In the genomic region with DNA sequence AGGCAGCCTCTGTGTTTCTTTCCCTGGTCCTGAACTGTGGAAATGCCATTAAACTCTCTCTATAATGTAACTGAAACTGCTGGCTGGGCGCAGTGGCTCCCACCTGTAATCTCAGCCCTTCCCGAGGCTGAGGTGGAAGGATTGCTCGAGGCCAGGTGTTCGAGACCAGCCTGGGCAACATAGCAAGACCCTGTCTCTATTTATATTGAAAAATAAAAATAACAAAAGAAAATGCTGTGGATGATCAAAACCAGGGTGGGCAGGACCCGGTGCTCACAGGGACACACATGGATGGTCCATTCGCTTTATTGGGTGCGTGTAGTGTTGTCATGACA, we compare ENCODE assay signal across 17 cellular contexts. TPM values are rescaled to one million over a fixed set of nuclear protein-coding genes. Genes with fewer than 3 reads are reported as not detected.
"Had no signal": no experiment of that assay in that cellular context is flagged by ENCODE, and none has a peak within 500 bp of the region (broad histone marks: within the 10 kb centered on the region; RNA-seq: fewer than 3 reads in every experiment).

No MANE protein-coding gene starts in this region.

- DNase-seq: activated CD4-positive, alpha-beta T cell treated with anti-CD3 and anti-CD28 coated beads, Interleukin-2, amount 50 U/mL, for 48 hours; activated CD4-positive, CD25-positive, alpha-beta regulatory T cell treated with anti-CD3 and anti-CD28 coated beads, Interleukin-2, amount 50 U/mL, for 72 hours; activated effector memory CD4-positive, alpha-beta T cell treated with Interleukin-2 at 50 U/mL for 16 hours; cortex of kidney; effector CD8-positive, alpha-beta T cell; foreskin keratinocyte; kidney glomerular epithelial cell; left ventricle myocardium superior; mesenchymal stem cell; retina; T-helper 1 cell; T1000; transverse colon had no signal

- H3K27ac ChIP-seq: foreskin keratinocyte, neutrophil had no signal

- H3K4me3 ChIP-seq: transverse colon had no signal

- H3K9me3 ChIP-seq: neutrophil, transverse colon had no signal

- H3K27me3 Mint-ChIP-seq: stimulated activated memory B cell treated with anti-CD40 and anti-IgM and Interleukin-4, amounts not matched to agents 10 μg/mL and 1 μg/mL and 100 μg/mL, for 72 hours had no signal

- H3K27ac Mint-ChIP-seq: activated naive CD4-positive, alpha-beta T cell treated with anti-CD3 and anti-CD28 coated beads, Interleukin-2, amount 50 U/mL, for 72 hours; stimulated activated memory B cell treated with anti-CD40 and anti-IgM and Interleukin-4, amounts not matched to agents 10 μg/mL and 1 μg/mL and 100 μg/mL, for 72 hours had no signal

- H3K27me3 ChIP-seq: foreskin keratinocyte, transverse colon had no signal

- ATAC-seq: activated naive CD4-positive, alpha-beta T cell treated with anti-CD3 and anti-CD28 coated beads, Interleukin-2, amount 50 U/mL, for 72 hours; foreskin keratinocyte; left ventricle myocardium superior; SK-N-SH treated with all-trans-retinoic acid at 6 μM for 48 hours; stimulated activated memory B cell treated with anti-CD40 and anti-IgM and Interleukin-4, amounts not matched to agents 10 μg/mL and 1 μg/mL and 100 μg/mL, for 72 hours had no signal

- H3K36me3 Mint-ChIP-seq: activated naive CD4-positive, alpha-beta T cell treated with anti-CD3 and anti-CD28 coated beads, Interleukin-2, amount 50 U/mL, for 72 hours had no signal

- H3K4me3 Mint-ChIP-seq: stimulated activated memory B cell treated with anti-CD40 and anti-IgM and Interleukin-4, amounts not matched to agents 10 μg/mL and 1 μg/mL and 100 μg/mL, for 72 hours had no signal

- H3K9me3 Mint-ChIP-seq: activated naive CD4-positive, alpha-beta T cell treated with anti-CD3 and anti-CD28 coated beads, Interleukin-2, amount 50 U/mL, for 72 hours; stimulated activated memory B cell treated with anti-CD40 and anti-IgM and Interleukin-4, amounts not matched to agents 10 μg/mL and 1 μg/mL and 100 μg/mL, for 72 hours had no signal

RNA-seq across cellular contexts. Expression of a gene that starts 29.8 kb away (rescaled TPM):
- total RNA-seq: foreskin keratinocyte had no signal
- polyA plus RNA-seq: foreskin keratinocyte had no signal
